9 cellular contexts compared by ENCODE assay signal in the genomic region with DNA sequence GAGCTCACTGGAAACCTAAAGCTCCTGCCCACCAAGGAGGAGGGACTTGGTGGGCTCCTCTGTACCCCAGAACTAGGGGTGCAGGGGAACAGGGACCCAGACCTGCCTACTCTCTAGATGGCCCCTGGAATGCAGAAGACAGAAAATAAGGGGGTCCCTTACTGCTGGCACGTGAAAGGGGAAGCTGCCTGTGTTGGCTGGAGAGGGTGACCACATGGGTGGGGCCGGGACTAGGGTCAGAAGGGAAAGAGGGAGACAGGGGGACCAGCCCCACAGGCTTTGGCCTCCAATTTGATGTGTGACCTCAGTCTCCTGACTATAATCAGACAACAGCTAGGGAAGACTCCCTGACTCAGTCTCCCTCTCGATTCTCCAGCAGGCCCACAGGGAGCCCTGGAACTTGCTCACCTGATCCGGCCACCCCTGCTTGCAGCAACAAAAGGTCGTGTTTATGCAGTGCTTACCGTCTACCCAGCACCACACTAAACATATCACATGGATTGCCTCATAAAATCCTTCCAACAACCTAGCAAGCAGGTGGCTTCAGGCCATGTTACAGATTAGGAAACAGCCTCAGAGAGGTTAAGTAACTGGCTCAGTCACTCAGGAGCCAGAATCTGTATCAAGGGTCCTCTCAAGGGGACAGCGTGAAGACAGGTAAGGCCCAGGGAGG. TPM values are rescaled to one million over a fixed set of nuclear protein-coding genes. Genes with fewer than 3 reads are reported as not detected.
DNase-seq lines count a peak whose midpoint lies in the region; ATAC-seq and TF ChIP-seq lines count a peak whose summit lies in the region.
"Had no signal": no experiment of that assay in that cellular context is flagged by ENCODE, and none has a peak within 500 bp of the region (broad histone marks: within the 10 kb centered on the region; RNA-seq: fewer than 3 reads in every experiment).

No MANE protein-coding gene starts in this region.

- TF ChIP-seq CTCF in WTC11 (IDR thresholded peaks at IDR 0.05) (no peak), lower leg skin (IDR thresholded peaks at IDR 0.05) (no peak)

- peaks cover 65% of the 10 kb centered on the region for H3K4me1 Mint-ChIP-seq in activated CD4-positive, alpha-beta T cell treated with anti-CD3 and anti-CD28 coated beads for 36 hours
- H3K4me1 Mint-ChIP-seq in WTC11 = peaks cover 53% of the 10 kb centered on the region
- peaks cover 83 to 88% of the 10 kb centered on the region in 2 donors for H3K4me1 Mint-ChIP-seq in immature natural killer cell
- H3K4me1 Mint-ChIP-seq in stimulated activated naive B cell treated with anti-CD40 and anti-IgM and Interleukin-4, amounts not matched to agents 10 μg/mL and 1 μg/mL and 100 μg/mL, for 72 hours = peaks cover 83 to 95% of the 10 kb centered on the region in 2 donors

- ATAC-seq in activated CD4-positive, alpha-beta T cell treated with anti-CD3 and anti-CD28 coated beads for 36 hours = no peak
- no peak for ATAC-seq in WTC11
- ATAC-seq in stimulated activated naive B cell treated with anti-CD40 and anti-IgM and Interleukin-4, amounts not matched to agents 10 μg/mL and 1 μg/mL and 100 μg/mL, for 72 hours (replicated peaks) = no peak
- no peak for ATAC-seq in HG03469 (IDR thresholded peaks at IDR 0.05; ENCODE audit: unreplicated experiment)
- no peak for ATAC-seq in GM21515 (IDR thresholded peaks at IDR 0.05; ENCODE audit: unreplicated experiment)

- WGBS in lower leg skin, 2 donors = 52 to 57% methylated on average over 7 of the region's 7 CpGs

- no peaks in the 10 kb centered on the region for H3K9me3 Mint-ChIP-seq in activated CD4-positive, alpha-beta T cell treated with anti-CD3 and anti-CD28 coated beads for 36 hours (ENCODE audit: low read depth)
- H3K9me3 Mint-ChIP-seq in WTC11 = no peaks in the 10 kb centered on the region
- H3K9me3 Mint-ChIP-seq in immature natural killer cell = no peaks in the 10 kb centered on the region
- H3K9me3 Mint-ChIP-seq in stimulated activated naive B cell treated with anti-CD40 and anti-IgM and Interleukin-4, amounts not matched to agents 10 μg/mL and 1 μg/mL and 100 μg/mL, for 72 hours = no peaks in the 10 kb centered on the region

- no peak for TF ChIP-seq POLR2A in lower leg skin (IDR thresholded peaks at IDR 0.05)

- no peak for DNase-seq in activated CD4-positive, alpha-beta T cell treated with anti-CD3 and anti-CD28 coated beads for 36 hours
- no peak for DNase-seq in activated CD4-positive, alpha-beta T cell treated with anti-CD3 and anti-CD28 coated beads, Interleukin-2, amount 50 U/mL, for 4 hours
- DNase-seq in WTC11 (ENCODE audit: low spot score) = no peak
- no peak for DNase-seq in immature natural killer cell
- no peak for DNase-seq in stimulated activated naive B cell treated with anti-CD40 and anti-IgM and Interleukin-4, amounts not matched to agents 10 μg/mL and 1 μg/mL and 100 μg/mL, for 72 hours
- DNase-seq in lower leg skin (ENCODE audit: low spot score in 2 of 2) = no peak
- DNase-seq: NCI-H446 treated with DMSO at 0.1 percent for 48 hours had no signal

- CTCF ChIA-PET in activated CD4-positive, alpha-beta T cell treated with anti-CD3 and anti-CD28 coated beads for 36 hours (lab: Charles Lee) = interaction anchor here (0.5 kb wide), 1 partner anchor 415 kb away, joined by 3 read pairs; no protein-coding TSS in a partner anchor
- CTCF ChIA-PET in WTC11 (lab: Charles Lee) = interaction anchor here (1.1 to 1.8 kb wide), 3 partner anchors 17 to 52 kb away, joined by 4 to 14 read pairs (median 6); a partner anchor contains a TSS

- no peaks in the 10 kb centered on the region for H3K27me3 Mint-ChIP-seq in activated CD4-positive, alpha-beta T cell treated with anti-CD3 and anti-CD28 coated beads for 36 hours
- H3K27me3 Mint-ChIP-seq in WTC11 (ENCODE audit: low read depth) (no peaks in the 10 kb centered on the region), immature natural killer cell (ENCODE audit: low read depth in 3 of 3) (peaks cover 13 to 32% (median 29%) of the 10 kb centered on the region in 3 donors)
- no peaks in the 10 kb centered on the region for H3K27me3 Mint-ChIP-seq in stimulated activated naive B cell treated with anti-CD40 and anti-IgM and Interleukin-4, amounts not matched to agents 10 μg/mL and 1 μg/mL and 100 μg/mL, for 72 hours

- intact Hi-C loops in activated CD4-positive, alpha-beta T cell treated with anti-CD3 and anti-CD28 coated beads for 36 hours (cut with DNase I, micrococcal nuclease) = no loop called here
- intact Hi-C loops in lower leg skin (cut with DNase I; ENCODE audit: low total_unique reads) = no loop called here

- peaks cover 4% of the 10 kb centered on the region for H3K36me3 Mint-ChIP-seq in activated CD4-positive, alpha-beta T cell treated with anti-CD3 and anti-CD28 coated beads for 36 hours (ENCODE audit: low read depth)
- H3K36me3 Mint-ChIP-seq in WTC11 = no peaks in the 10 kb centered on the region; the same call in 1 of the 2 replicates
- H3K36me3 Mint-ChIP-seq in immature natural killer cell = peaks cover 0 to 5% (median 0%) of the 10 kb centered on the region in 3 donors
- H3K36me3 Mint-ChIP-seq in stimulated activated naive B cell treated with anti-CD40 and anti-IgM and Interleukin-4, amounts not matched to agents 10 μg/mL and 1 μg/mL and 100 μg/mL, for 72 hours = peaks cover 6 to 19% of the 10 kb centered on the region in 2 donors

- peak overlapping the region; percentile 16 for H3K27ac Mint-ChIP-seq in activated CD4-positive, alpha-beta T cell treated with anti-CD3 and anti-CD28 coated beads for 36 hours
- H3K27ac Mint-ChIP-seq in WTC11 (peak overlapping the region; percentile 63), immature natural killer cell (peak overlapping the region; percentile 99 to 100 (median 100))
- H3K27ac Mint-ChIP-seq in stimulated activated naive B cell treated with anti-CD40 and anti-IgM and Interleukin-4, amounts not matched to agents 10 μg/mL and 1 μg/mL and 100 μg/mL, for 72 hours = peak overlapping the region; percentile 95

- H3K4me3 Mint-ChIP-seq in activated CD4-positive, alpha-beta T cell treated with anti-CD3 and anti-CD28 coated beads for 36 hours = no peak overlapping the region
- H3K4me3 Mint-ChIP-seq in WTC11 (no peak overlapping the region), immature natural killer cell (peak overlapping the region; percentile 81 to 96 (median 90))
- H3K4me3 Mint-ChIP-seq in stimulated activated naive B cell treated with anti-CD40 and anti-IgM and Interleukin-4, amounts not matched to agents 10 μg/mL and 1 μg/mL and 100 μg/mL, for 72 hours = peak overlapping the region in 1 of 2 donors; percentile 64

- H3K4me3 ChIP-seq in lower leg skin (ENCODE audit: low read depth, poor library complexity, severe bottlenecking) = no peak overlapping the region

- POLR2A ChIA-PET in activated CD4-positive, alpha-beta T cell treated with anti-CD3 and anti-CD28 coated beads for 36 hours (lab: Charles Lee) = no interaction called here
- POLR2A ChIA-PET in WTC11 (lab: Charles Lee) = no interaction called here

TF ChIP-seq in WTC11, 78 proteins besides CTCF, POLR2A, EP300 and RAD21:
- no peak for TF ChIP-seq ZNF263 (CRISPR knock-in tag; IDR thresholded peaks at IDR 0.05; ENCODE audit: low read depth)

RNA-seq across cellular contexts. Expression of a gene that starts 10.2 kb away (rescaled TPM):
- total RNA-seq in activated CD4-positive, alpha-beta T cell treated with anti-CD3 and anti-CD28 coated beads for 36 hours = 10 to 100 TPM; 69.9 to 76.6 TPM
- total RNA-seq in WTC11 (2021) (76.4 to 98.8 TPM (median 78.3 TPM) in 3 replicates), lower leg skin (10 to 100 TPM; 60.6 to 89.6 (median 80.6) TPM)
- 10 to 100 TPM in 2 of 3 donors, 1 to 10 TPM in 1; 4.7 to 34.6 (median 16.4) TPM for polyA plus RNA-seq in immature natural killer cell

RNA-seq across cellular contexts. Expression of a gene that starts 51.9 kb away (rescaled TPM):
- total RNA-seq in activated CD4-positive, alpha-beta T cell treated with anti-CD3 and anti-CD28 coated beads for 36 hours = 10 to 100 TPM in 1 of 2 experiments, 1 to 10 TPM in 1; 8.3 to 12.9 TPM
- total RNA-seq in WTC11 (2021) = 32.0 to 40.9 TPM (median 36.6 TPM) in 3 replicates
- 10 to 100 TPM; 26.3 to 50.1 (median 35.6) TPM for polyA plus RNA-seq in immature natural killer cell
- 100 to 1,000 TPM in 3 of 4 donors, 10 to 100 TPM in 1; 90.3 to 119 (median 110) TPM for total RNA-seq in lower leg skin

Comparison
In these comparisons a context has a peak if more than half of its experiments do, and no peak if none do; other contexts are left out.
1. H3K27ac Mint-ChIP-seq: peak in every context shown above with its lines; median percentile 100 in immature natural killer cell; 95 in stimulated activated naive B cell treated with anti-CD40 and anti-IgM and Interleukin-4, amounts not matched to agents 10 μg/mL and 1 μg/mL and 100 μg/mL, for 72 hours; 63 in WTC11; 16 in activated CD4-positive, alpha-beta T cell treated with anti-CD3 and anti-CD28 coated beads for 36 hours.
2. H3K4me3 Mint-ChIP-seq: peak in immature natural killer cell (5 of 5); none in activated CD4-positive, alpha-beta T cell treated with anti-CD3 and anti-CD28 coated beads for 36 hours (single experiment) and WTC11 (single experiment).